ENCODE assay signal across 9 cellular contexts in genomic region chr16:25108054-25108453, GRCh38. TPM values are rescaled to one million over a fixed set of nuclear protein-coding genes. Genes with fewer than 3 reads are reported as not detected.
A peak's percentile ranks its signal among the peaks of the same experiment; 100 is the strongest.
DNase-seq lines count a peak whose midpoint lies in the region; ATAC-seq and TF ChIP-seq lines count a peak whose summit lies in the region.
"Had no signal": no experiment of that assay in that cellular context is flagged by ENCODE, and none has a peak within 500 bp of the region (broad histone marks: within the 10 kb centered on the region; RNA-seq: fewer than 3 reads in every experiment).

No MANE protein-coding gene starts in this region.

- no peak overlapping the region for H3K9ac ChIP-seq in mammary epithelial cell (ENCODE audit: insufficient read depth, low read length)

- dilution Hi-C loops in mammary epithelial cell (cut with HindIII; ENCODE audit: low sequenced_read_pairs), result loop anchor here (5.0 kb wide), 2 partner anchors 39 to 56 kb away; no protein-coding TSS in a partner anchor

- H2AFZ ChIP-seq in mammary epithelial cell (ENCODE audit: low read depth, low read length), result no peak overlapping the region

- peak; percentile 13 for DNase-seq in MCF 10A (ENCODE audit: unreplicated experiment)
- no peak for DNase-seq in mammary epithelial cell
- DNase-seq in T follicular helper cell (ENCODE audit: low read depth), result peak; percentile 32
- DNase-seq in central memory CD4-positive, alpha-beta T cell, result peak; percentile 24
- peak; percentile 40 for DNase-seq in stimulated activated naive CD8-positive, alpha-beta T cell treated with anti-CD3 and anti-CD28 coated beads, Interleukin-15, Interleukin-2, amounts not matched to agents 100 U/mL and 50 U/mL, for 24 hours
- DNase-seq in NCI-H1417 treated with DMSO at 0.1 percent for 48 hours (lab: John Stamatoyannopoulos, UW), result no peak

- no peaks in the 10 kb centered on the region for H3K9me3 ChIP-seq in mammary epithelial cell (replicated peaks; ENCODE audit: insufficient read depth, low read length)

- H3K27me3 Mint-ChIP-seq in MCF 10A (ENCODE audit: insufficient read depth, unreplicated experiment), result no peaks in the 10 kb centered on the region

- H3K4me1 Mint-ChIP-seq in MCF 10A (ENCODE audit: insufficient read depth, unreplicated experiment), result peaks cover 28% of the 10 kb centered on the region

- no TSS peak for BruUV-seq in MCF 10A (replicated peaks; lab: Mats Ljungman, UMichigan)
- BruUV-seq in mammary epithelial cell (replicated peaks; lab: Mats Ljungman, UMichigan), result no TSS peak

- H3K79me2 ChIP-seq in mammary epithelial cell (ENCODE audit: insufficient read depth, low read length), result peaks cover 14% of the 10 kb centered on the region

- CTCF ChIA-PET in MCF 10A (lab: Yijun Ruan, JAX) (interaction anchor here (0.6 to 1.7 kb wide), 4 partner anchors 24 to 569 kb away, joined by 3 to 6 read pairs (median 3); no protein-coding TSS in a partner anchor), mammary epithelial cell (lab: Charles Lee; ENCODE audit: low non-redundant PET) (no interaction called here)

- H3K4me3 Mint-ChIP-seq in MCF 10A (ENCODE audit: unreplicated experiment), result peak overlapping the region; percentile 87

- POLR2A ChIA-PET in MCF 10A (lab: Yijun Ruan, JAX), result interaction anchor here (1.1 to 1.8 kb wide), 3 partner anchors 19 to 59 kb away, joined by 3 to 6 read pairs (median 4); no protein-coding TSS in a partner anchor

- in situ Hi-C loops in mammary epithelial cell (cut with MboI; ENCODE audit: low sequenced_read_pairs in 2 of 2), result no loop called here

- TF ChIP-seq CTCF in MCF 10A (IDR thresholded peaks at IDR 0.05; ENCODE audit: unreplicated experiment) (no peak), mammary epithelial cell (conservative IDR thresholded peaks at IDR 0.05 in 1 of 2, IDR thresholded peaks at IDR 0.05 in 1 of 2; ENCODE audit: extremely low read depth in 1 of 2, insufficient read depth in 1 of 2, low read depth in 1 of 2, low read length in 2 of 2) (no peak)

- intact Hi-C loops in MCF 10A (cut with micrococcal nuclease) (loop anchor here (10.0 kb wide), 1 partner anchor 583 kb away; no protein-coding TSS in a partner anchor), mammary epithelial cell (cut with micrococcal nuclease) (loop anchor here (5.0 kb wide), 2 partner anchors 41 to 276 kb away; no protein-coding TSS in a partner anchor)

- H3K4me1 ChIP-seq in mammary epithelial cell (ENCODE audit: insufficient read depth, low read length), result peaks cover 32% of the 10 kb centered on the region

- no peaks in the 10 kb centered on the region for H3K9me3 Mint-ChIP-seq in MCF 10A (ENCODE audit: unreplicated experiment)

- H3K36me3 ChIP-seq in mammary epithelial cell (ENCODE audit: insufficient read depth, low read length), result no peaks in the 10 kb centered on the region
- H3K36me3 ChIP-seq: cardiac muscle cell had no signal

- no peak for ATAC-seq in stimulated activated naive CD8-positive, alpha-beta T cell treated with anti-CD3 and anti-CD28 coated beads, Interleukin-15, Interleukin-2, amounts not matched to agents 100 U/mL and 50 U/mL, for 24 hours
- ATAC-seq in GM18520 (IDR thresholded peaks at IDR 0.05; ENCODE audit: unreplicated experiment) (no peak), HG02763 (IDR thresholded peaks at IDR 0.05; ENCODE audit: unreplicated experiment) (no peak)

- peaks cover 7% of the 10 kb centered on the region for H3K36me3 Mint-ChIP-seq in MCF 10A (ENCODE audit: insufficient read depth, unreplicated experiment)

- H3K27ac ChIP-seq in mammary epithelial cell (ENCODE audit: insufficient read depth, low read depth, low read length), result no peak overlapping the region
- H3K27ac ChIP-seq: cardiac muscle cell had no signal

- H3K27me3 ChIP-seq in mammary epithelial cell (ENCODE audit: insufficient read depth, low read length), result no peaks in the 10 kb centered on the region

- 71% methylated on average over 3 of the region's 3 CpGs for WGBS in mammary epithelial cell (ENCODE audit: low coverage, missing lambda C conversion rate)

- no peaks in the 10 kb centered on the region for H4K20me1 ChIP-seq in mammary epithelial cell (ENCODE audit: insufficient read depth, low read length)

- peak overlapping the region; percentile 83 for H3K27ac Mint-ChIP-seq in MCF 10A (ENCODE audit: low read depth, unreplicated experiment)

- H3K4me3 ChIP-seq in mammary epithelial cell (replicated peaks in 1 of 3; ENCODE audit: insufficient read depth in 1 of 3, low read depth in 2 of 3, low read length in 3 of 3), result no peak overlapping the region

- H3K4me2 ChIP-seq in mammary epithelial cell (ENCODE audit: insufficient read depth, low read depth, low read length), result no peak overlapping the region

RNA-seq across cellular contexts. Expression of gene LCMT1, which starts 3.5 kb away (rescaled TPM):
- total RNA-seq in MCF 10A (2022) (28.1 and 36.3 TPM in 2 replicates), mammary epithelial cell (10 to 100 TPM; 30.5 to 43.0 TPM)
- polyA plus RNA-seq in mammary epithelial cell, result 31.6 TPM
- polyA minus RNA-seq in mammary epithelial cell, result 20.1 TPM

Comparison
In these comparisons a context has a peak if more than half of its experiments do, and no peak if none do; other contexts are left out.
1. DNase-seq: peak in MCF 10A (single experiment), T follicular helper cell (single experiment), central memory CD4-positive, alpha-beta T cell (single experiment) and stimulated activated naive CD8-positive, alpha-beta T cell treated with anti-CD3 and anti-CD28 coated beads, Interleukin-15, Interleukin-2, amounts not matched to agents 100 U/mL and 50 U/mL, for 24 hours (single experiment); none in mammary epithelial cell (single experiment) and NCI-H1417 treated with DMSO at 0.1 percent for 48 hours (single experiment).